Comparison of ENCODE assay signal across 1 cellular context in the genomic region with DNA sequence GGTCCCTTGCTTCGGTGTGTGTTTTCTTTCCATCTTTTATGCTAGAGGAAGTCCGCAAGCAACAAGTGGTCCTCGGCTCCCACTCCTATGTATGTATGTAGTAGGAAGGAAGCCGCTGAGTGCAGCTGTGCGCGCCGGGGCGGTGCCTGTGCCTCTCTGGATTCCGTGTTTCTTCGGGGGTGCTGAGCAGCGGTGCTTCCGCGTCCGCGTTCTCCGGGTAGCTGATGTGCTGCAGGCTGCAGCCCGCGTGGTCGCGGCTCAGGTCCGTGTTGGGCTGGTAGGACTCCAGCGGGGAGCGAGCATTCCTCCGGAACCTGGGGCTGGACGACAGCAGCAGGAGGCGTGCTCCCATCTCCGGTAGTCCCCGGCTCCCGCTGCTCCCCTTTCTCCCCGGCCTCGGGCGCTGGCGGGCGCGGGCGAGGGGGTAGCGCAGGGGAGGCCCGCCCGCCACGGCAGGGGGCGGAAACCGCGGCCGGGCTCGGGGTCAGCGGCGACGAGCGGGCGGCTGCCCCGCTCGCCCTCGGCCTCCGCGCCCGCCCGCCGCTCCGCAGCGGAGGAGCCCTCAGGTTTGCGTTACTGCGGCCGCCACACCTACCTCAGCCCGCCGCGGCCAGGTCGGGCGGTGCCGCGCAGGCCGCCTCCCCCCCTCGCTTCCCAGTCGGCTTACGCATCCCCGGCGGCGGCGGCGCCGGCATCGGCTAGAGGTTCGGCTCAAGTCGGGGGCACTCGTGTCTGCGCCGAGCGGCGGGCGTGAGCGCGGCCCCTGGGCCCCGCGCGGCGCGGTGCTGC.
A peak's percentile ranks its signal among the peaks of the same experiment; 100 is the strongest.
TF ChIP-seq lines count a peak whose summit lies in the region.

No MANE protein-coding gene starts in this region.

TF ChIP-seq in K562, 482 proteins besides CTCF, POLR2A, EP300 and RAD21 (continued from another document and continues in another):
- TF ChIP-seq, protein P1, sequence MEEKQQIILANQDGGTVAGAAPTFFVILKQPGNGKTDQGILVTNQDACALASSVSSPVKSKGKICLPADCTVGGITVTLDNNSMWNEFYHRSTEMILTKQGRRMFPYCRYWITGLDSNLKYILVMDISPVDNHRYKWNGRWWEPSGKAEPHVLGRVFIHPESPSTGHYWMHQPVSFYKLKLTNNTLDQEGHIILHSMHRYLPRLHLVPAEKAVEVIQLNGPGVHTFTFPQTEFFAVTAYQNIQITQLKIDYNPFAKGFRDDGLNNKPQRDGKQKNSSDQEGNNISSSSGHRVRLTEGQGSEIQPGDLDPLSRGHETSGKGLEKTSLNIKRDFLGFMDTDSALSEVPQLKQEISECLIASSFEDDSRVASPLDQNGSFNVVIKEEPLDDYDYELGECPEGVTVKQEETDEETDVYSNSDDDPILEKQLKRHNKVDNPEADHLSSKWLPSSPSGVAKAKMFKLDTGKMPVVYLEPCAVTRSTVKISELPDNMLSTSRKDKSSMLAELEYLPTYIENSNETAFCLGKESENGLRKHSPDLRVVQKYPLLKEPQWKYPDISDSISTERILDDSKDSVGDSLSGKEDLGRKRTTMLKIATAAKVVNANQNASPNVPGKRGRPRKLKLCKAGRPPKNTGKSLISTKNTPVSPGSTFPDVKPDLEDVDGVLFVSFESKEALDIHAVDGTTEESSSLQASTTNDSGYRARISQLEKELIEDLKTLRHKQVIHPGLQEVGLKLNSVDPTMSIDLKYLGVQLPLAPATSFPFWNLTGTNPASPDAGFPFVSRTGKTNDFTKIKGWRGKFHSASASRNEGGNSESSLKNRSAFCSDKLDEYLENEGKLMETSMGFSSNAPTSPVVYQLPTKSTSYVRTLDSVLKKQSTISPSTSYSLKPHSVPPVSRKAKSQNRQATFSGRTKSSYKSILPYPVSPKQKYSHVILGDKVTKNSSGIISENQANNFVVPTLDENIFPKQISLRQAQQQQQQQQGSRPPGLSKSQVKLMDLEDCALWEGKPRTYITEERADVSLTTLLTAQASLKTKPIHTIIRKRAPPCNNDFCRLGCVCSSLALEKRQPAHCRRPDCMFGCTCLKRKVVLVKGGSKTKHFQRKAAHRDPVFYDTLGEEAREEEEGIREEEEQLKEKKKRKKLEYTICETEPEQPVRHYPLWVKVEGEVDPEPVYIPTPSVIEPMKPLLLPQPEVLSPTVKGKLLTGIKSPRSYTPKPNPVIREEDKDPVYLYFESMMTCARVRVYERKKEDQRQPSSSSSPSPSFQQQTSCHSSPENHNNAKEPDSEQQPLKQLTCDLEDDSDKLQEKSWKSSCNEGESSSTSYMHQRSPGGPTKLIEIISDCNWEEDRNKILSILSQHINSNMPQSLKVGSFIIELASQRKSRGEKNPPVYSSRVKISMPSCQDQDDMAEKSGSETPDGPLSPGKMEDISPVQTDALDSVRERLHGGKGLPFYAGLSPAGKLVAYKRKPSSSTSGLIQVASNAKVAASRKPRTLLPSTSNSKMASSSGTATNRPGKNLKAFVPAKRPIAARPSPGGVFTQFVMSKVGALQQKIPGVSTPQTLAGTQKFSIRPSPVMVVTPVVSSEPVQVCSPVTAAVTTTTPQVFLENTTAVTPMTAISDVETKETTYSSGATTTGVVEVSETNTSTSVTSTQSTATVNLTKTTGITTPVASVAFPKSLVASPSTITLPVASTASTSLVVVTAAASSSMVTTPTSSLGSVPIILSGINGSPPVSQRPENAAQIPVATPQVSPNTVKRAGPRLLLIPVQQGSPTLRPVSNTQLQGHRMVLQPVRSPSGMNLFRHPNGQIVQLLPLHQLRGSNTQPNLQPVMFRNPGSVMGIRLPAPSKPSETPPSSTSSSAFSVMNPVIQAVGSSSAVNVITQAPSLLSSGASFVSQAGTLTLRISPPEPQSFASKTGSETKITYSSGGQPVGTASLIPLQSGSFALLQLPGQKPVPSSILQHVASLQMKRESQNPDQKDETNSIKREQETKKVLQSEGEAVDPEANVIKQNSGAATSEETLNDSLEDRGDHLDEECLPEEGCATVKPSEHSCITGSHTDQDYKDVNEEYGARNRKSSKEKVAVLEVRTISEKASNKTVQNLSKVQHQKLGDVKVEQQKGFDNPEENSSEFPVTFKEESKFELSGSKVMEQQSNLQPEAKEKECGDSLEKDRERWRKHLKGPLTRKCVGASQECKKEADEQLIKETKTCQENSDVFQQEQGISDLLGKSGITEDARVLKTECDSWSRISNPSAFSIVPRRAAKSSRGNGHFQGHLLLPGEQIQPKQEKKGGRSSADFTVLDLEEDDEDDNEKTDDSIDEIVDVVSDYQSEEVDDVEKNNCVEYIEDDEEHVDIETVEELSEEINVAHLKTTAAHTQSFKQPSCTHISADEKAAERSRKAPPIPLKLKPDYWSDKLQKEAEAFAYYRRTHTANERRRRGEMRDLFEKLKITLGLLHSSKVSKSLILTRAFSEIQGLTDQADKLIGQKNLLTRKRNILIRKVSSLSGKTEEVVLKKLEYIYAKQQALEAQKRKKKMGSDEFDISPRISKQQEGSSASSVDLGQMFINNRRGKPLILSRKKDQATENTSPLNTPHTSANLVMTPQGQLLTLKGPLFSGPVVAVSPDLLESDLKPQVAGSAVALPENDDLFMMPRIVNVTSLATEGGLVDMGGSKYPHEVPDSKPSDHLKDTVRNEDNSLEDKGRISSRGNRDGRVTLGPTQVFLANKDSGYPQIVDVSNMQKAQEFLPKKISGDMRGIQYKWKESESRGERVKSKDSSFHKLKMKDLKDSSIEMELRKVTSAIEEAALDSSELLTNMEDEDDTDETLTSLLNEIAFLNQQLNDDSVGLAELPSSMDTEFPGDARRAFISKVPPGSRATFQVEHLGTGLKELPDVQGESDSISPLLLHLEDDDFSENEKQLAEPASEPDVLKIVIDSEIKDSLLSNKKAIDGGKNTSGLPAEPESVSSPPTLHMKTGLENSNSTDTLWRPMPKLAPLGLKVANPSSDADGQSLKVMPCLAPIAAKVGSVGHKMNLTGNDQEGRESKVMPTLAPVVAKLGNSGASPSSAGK (IDR thresholded peaks at IDR 0.05) = peak; percentile 40; the same call in 1 of the 2 replicates
- no peak for TF ChIP-seq PHTF2 (CRISPR knock-in tag; IDR thresholded peaks at IDR 0.05)
- no peak for TF ChIP-seq CSDE1 (IDR thresholded peaks at IDR 0.05)
- no peak for TF ChIP-seq GTF2E2 (tag; IDR thresholded peaks at IDR 0.05)
- TF ChIP-seq NFRKB (IDR thresholded peaks at IDR 0.05; ENCODE audit: low read depth) = no peak
- no peak for TF ChIP-seq TAF7 (tag; IDR thresholded peaks at IDR 0.05)
- no peak for TF ChIP-seq NFATC3 (IDR thresholded peaks at IDR 0.05)
- TF ChIP-seq, protein P2, sequence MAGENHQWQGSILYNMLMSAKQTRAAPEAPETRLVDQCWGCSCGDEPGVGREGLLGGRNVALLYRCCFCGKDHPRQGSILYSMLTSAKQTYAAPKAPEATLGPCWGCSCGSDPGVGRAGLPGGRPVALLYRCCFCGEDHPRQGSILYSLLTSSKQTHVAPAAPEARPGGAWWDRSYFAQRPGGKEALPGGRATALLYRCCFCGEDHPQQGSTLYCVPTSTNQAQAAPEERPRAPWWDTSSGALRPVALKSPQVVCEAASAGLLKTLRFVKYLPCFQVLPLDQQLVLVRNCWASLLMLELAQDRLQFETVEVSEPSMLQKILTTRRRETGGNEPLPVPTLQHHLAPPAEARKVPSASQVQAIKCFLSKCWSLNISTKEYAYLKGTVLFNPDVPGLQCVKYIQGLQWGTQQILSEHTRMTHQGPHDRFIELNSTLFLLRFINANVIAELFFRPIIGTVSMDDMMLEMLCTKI (IDR thresholded peaks at IDR 0.05; ENCODE audit: partially characterized antibody) = no peak
- TF ChIP-seq ETV1 (tag; conservative IDR thresholded peaks at IDR 0.05; ENCODE audit: low read depth) = no peak; the same call in 1 of the 2 replicates
- peak; percentile 66 for TF ChIP-seq POLR2G (IDR thresholded peaks at IDR 0.05; ENCODE audit: low read depth, low read length)
- peak; percentile 14 for TF ChIP-seq CCNT2 (IDR thresholded peaks at IDR 0.05; ENCODE audit: borderline replicate concordance, extremely low read depth, insufficient read length, low read depth, low read length)
- TF ChIP-seq, protein P3, sequence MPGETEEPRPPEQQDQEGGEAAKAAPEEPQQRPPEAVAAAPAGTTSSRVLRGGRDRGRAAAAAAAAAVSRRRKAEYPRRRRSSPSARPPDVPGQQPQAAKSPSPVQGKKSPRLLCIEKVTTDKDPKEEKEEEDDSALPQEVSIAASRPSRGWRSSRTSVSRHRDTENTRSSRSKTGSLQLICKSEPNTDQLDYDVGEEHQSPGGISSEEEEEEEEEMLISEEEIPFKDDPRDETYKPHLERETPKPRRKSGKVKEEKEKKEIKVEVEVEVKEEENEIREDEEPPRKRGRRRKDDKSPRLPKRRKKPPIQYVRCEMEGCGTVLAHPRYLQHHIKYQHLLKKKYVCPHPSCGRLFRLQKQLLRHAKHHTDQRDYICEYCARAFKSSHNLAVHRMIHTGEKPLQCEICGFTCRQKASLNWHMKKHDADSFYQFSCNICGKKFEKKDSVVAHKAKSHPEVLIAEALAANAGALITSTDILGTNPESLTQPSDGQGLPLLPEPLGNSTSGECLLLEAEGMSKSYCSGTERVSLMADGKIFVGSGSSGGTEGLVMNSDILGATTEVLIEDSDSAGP (CRISPR knock-in tag; IDR thresholded peaks at IDR 0.05) = no peak
- no peak for TF ChIP-seq MCM2 (IDR thresholded peaks at IDR 0.05; ENCODE audit: low read depth)
- TF ChIP-seq MEF2A (IDR thresholded peaks at IDR 0.05; ENCODE audit: control insufficient read depth, low read depth, low read length) = no peak
- TF ChIP-seq, protein P4, sequence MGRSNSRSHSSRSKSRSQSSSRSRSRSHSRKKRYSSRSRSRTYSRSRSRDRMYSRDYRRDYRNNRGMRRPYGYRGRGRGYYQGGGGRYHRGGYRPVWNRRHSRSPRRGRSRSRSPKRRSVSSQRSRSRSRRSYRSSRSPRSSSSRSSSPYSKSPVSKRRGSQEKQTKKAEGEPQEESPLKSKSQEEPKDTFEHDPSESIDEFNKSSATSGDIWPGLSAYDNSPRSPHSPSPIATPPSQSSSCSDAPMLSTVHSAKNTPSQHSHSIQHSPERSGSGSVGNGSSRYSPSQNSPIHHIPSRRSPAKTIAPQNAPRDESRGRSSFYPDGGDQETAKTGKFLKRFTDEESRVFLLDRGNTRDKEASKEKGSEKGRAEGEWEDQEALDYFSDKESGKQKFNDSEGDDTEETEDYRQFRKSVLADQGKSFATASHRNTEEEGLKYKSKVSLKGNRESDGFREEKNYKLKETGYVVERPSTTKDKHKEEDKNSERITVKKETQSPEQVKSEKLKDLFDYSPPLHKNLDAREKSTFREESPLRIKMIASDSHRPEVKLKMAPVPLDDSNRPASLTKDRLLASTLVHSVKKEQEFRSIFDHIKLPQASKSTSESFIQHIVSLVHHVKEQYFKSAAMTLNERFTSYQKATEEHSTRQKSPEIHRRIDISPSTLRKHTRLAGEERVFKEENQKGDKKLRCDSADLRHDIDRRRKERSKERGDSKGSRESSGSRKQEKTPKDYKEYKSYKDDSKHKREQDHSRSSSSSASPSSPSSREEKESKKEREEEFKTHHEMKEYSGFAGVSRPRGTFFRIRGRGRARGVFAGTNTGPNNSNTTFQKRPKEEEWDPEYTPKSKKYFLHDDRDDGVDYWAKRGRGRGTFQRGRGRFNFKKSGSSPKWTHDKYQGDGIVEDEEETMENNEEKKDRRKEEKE (IDR thresholded peaks at IDR 0.05; ENCODE audit: borderline replicate concordance in 1 of 2, control insufficient read depth in 1 of 2, low read depth in 2 of 2, low read length in 1 of 2) = no peak
- no peak for TF ChIP-seq IFI16 (CRISPR knock-in tag; IDR thresholded peaks at IDR 0.05)
- TF ChIP-seq ZNF41 (CRISPR knock-in tag; conservative IDR thresholded peaks at IDR 0.05) = no peak
- no peak for TF ChIP-seq U2AF1 (optimal IDR thresholded peaks at IDR 0.05; ENCODE audit: low read depth, low read length)
- no peak for TF ChIP-seq PRMT5 (CRISPR knock-in tag; IDR thresholded peaks at IDR 0.05)
- no peak for TF ChIP-seq BRCA1 (IDR thresholded peaks at IDR 0.05)
- TF ChIP-seq BRCA1 (CRISPR knock-in tag; IDR thresholded peaks at IDR 0.05) = no peak
- TF ChIP-seq ZFP1 (CRISPR knock-in tag; IDR thresholded peaks at IDR 0.05) = no peak
- peak in 1 of 2 experiments; percentile 69; a peak in 2 of 4 replicates for TF ChIP-seq NRF1 (conservative IDR thresholded peaks at IDR 0.05 in 1 of 2, IDR thresholded peaks at IDR 0.05 in 1 of 2)
- TF ChIP-seq NR3C1 (CRISPR knock-in tag; IDR thresholded peaks at IDR 0.05) = 0 out of 2 replicates have a peak, but pooled peaks have one; percentile 7
- no peak for TF ChIP-seq ZNF232 (CRISPR knock-in tag; IDR thresholded peaks at IDR 0.05)
- 0 out of 2 replicates have a peak, but pooled peaks have one; percentile 39 for TF ChIP-seq HDAC2 (IDR thresholded peaks at IDR 0.05)
- no peak for TF ChIP-seq ZNF785 (CRISPR knock-in tag; IDR thresholded peaks at IDR 0.05)
- TF ChIP-seq, protein P5, sequence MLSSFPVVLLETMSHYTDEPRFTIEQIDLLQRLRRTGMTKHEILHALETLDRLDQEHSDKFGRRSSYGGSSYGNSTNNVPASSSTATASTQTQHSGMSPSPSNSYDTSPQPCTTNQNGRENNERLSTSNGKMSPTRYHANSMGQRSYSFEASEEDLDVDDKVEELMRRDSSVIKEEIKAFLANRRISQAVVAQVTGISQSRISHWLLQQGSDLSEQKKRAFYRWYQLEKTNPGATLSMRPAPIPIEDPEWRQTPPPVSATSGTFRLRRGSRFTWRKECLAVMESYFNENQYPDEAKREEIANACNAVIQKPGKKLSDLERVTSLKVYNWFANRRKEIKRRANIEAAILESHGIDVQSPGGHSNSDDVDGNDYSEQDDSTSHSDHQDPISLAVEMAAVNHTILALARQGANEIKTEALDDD (IDR thresholded peaks at IDR 0.05) = no peak
- TF ChIP-seq ETS2 (tag; IDR thresholded peaks at IDR 0.05; ENCODE audit: borderline replicate concordance, poor library complexity, severe bottlenecking) = no peak
- no peak for TF ChIP-seq BACH1 (tag; IDR thresholded peaks at IDR 0.05)
- TF ChIP-seq MCM3 (IDR thresholded peaks at IDR 0.05) = no peak
- no peak for TF ChIP-seq GATAD2A (IDR thresholded peaks at IDR 0.05)
- no peak for TF ChIP-seq ETV5 (CRISPR knock-in tag; IDR thresholded peaks at IDR 0.05; ENCODE audit: low read depth)
- peak; percentile 56 for TF ChIP-seq HMGN3 (IDR thresholded peaks at IDR 0.05; ENCODE audit: borderline replicate concordance, extremely low read depth, insufficient read length, low read depth, low read length)
- TF ChIP-seq, protein P6, sequence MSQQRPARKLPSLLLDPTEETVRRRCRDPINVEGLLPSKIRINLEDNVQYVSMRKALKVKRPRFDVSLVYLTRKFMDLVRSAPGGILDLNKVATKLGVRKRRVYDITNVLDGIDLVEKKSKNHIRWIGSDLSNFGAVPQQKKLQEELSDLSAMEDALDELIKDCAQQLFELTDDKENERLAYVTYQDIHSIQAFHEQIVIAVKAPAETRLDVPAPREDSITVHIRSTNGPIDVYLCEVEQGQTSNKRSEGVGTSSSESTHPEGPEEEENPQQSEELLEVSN (IDR thresholded peaks at IDR 0.05; ENCODE audit: borderline replicate concordance in 1 of 2, extremely low read depth in 1 of 2, insufficient read depth in 1 of 2, insufficient read length in 1 of 2, low read depth in 1 of 2, low read length in 1 of 2, poor library complexity in 1 of 2, severe bottlenecking in 1 of 2) = peak in 1 of 2 experiments; percentile 5
- TF ChIP-seq, protein P7, sequence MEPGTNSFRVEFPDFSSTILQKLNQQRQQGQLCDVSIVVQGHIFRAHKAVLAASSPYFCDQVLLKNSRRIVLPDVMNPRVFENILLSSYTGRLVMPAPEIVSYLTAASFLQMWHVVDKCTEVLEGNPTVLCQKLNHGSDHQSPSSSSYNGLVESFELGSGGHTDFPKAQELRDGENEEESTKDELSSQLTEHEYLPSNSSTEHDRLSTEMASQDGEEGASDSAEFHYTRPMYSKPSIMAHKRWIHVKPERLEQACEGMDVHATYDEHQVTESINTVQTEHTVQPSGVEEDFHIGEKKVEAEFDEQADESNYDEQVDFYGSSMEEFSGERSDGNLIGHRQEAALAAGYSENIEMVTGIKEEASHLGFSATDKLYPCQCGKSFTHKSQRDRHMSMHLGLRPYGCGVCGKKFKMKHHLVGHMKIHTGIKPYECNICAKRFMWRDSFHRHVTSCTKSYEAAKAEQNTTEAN (CRISPR knock-in tag; IDR thresholded peaks at IDR 0.05) = no peak
- TF ChIP-seq KDM1A (IDR thresholded peaks at IDR 0.05) = no peak
- TF ChIP-seq ZBED1 (IDR thresholded peaks at IDR 0.05) = no peak
- peak in 1 of 2 experiments; percentile 2; a peak in 1 of 4 replicates for TF ChIP-seq MAZ (CRISPR knock-in tag; conservative IDR thresholded peaks at IDR 0.05 in 1 of 2, IDR thresholded peaks at IDR 0.05 in 1 of 2)
